26 cellular contexts compared by ENCODE assay signal in genomic region chr15:56977232-56977631, GRCh38. TPM values are rescaled to one million over a fixed set of nuclear protein-coding genes. Genes with fewer than 3 reads are reported as not detected.
DNase-seq lines count a peak whose midpoint lies in the region; ATAC-seq and TF ChIP-seq lines count a peak whose summit lies in the region.
"Had no signal": no experiment of that assay in that cellular context is flagged by ENCODE, and none has a peak within 500 bp of the region (broad histone marks: within the 10 kb centered on the region; RNA-seq: fewer than 3 reads in every experiment).

No MANE protein-coding gene starts in this region.

- H3K27me3 Mint-ChIP-seq in activated T-cell treated with anti-CD3 and anti-CD28 coated beads, Interleukin-2, amount 50 U/mL, for 72 hours (ENCODE audit: low read depth): no peaks in the 10 kb centered on the region
- no peaks in the 10 kb centered on the region for H3K27me3 Mint-ChIP-seq in activated T-cell treated with anti-CD3 and anti-CD28 coated beads, Interleukin-2, amount 50 U/mL, for 4 hours (ENCODE audit: low read depth)
- peaks cover 3% of the 10 kb centered on the region for H3K27me3 Mint-ChIP-seq in neural progenitor cell (ENCODE audit: insufficient read depth, low read depth)
- H3K27me3 Mint-ChIP-seq: CD4-positive, CD25-positive, alpha-beta regulatory T cell had no signal

- H3K9me3 Mint-ChIP-seq in activated T-cell treated with anti-CD3 and anti-CD28 coated beads, Interleukin-2, amount 50 U/mL, for 72 hours: peaks cover 0 to 1% of the 10 kb centered on the region in 2 donors
- no peaks in the 10 kb centered on the region for H3K9me3 Mint-ChIP-seq in activated T-cell treated with anti-CD3 and anti-CD28 coated beads, Interleukin-2, amount 50 U/mL, for 4 hours
- no peaks in the 10 kb centered on the region for H3K9me3 Mint-ChIP-seq in neural progenitor cell
- H3K9me3 Mint-ChIP-seq: HFFc6 had no signal

- CTCF ChIA-PET in A673 (lab: Charles Lee) (no interaction called here), Panc1 (lab: Charles Lee) (interaction anchor here (0.7 kb wide), 1 partner anchor 295 kb away, joined by 4 read pairs; no protein-coding TSS in a partner anchor)

- H3K27me3 ChIP-seq in A673 (replicated peaks; ENCODE audit: insufficient read depth, low read depth, low read length, poor library complexity) (no peaks in the 10 kb centered on the region), Panc1 (ENCODE audit: control insufficient read depth, insufficient read depth, low read length) (no peaks in the 10 kb centered on the region), neural progenitor cell (no peaks in the 10 kb centered on the region)
- H3K27me3 ChIP-seq: BLaER1, MG63 had no signal

- H3K27ac Mint-ChIP-seq in activated T-cell treated with anti-CD3 and anti-CD28 coated beads, Interleukin-2, amount 50 U/mL, for 72 hours: peak overlapping the region; percentile 68
- H3K27ac Mint-ChIP-seq in neural progenitor cell: peak overlapping the region; percentile 78
- H3K27ac Mint-ChIP-seq: CD4-positive, CD25-positive, alpha-beta regulatory T cell; HFFc6 had no signal

- BruUV-seq in A673 (replicated peaks; lab: Mats Ljungman, UMichigan) (no TSS peak), Panc1 (replicated peaks; lab: Mats Ljungman, UMichigan) (no TSS peak)

- POLR2A ChIA-PET in A673 (lab: Charles Lee; ENCODE audit: low non-redundant PET): no interaction called here
- POLR2A ChIA-PET in Panc1 (lab: Charles Lee): no interaction called here

- no peak overlapping the region for H3K4me3 ChIP-seq in A673 (ENCODE audit: low read depth, low read length, poor library complexity, severe bottlenecking)
- H3K4me3 ChIP-seq in Panc1 (ENCODE audit: low read depth in 2 of 2, low read length in 2 of 2): no peak overlapping the region
- H3K4me3 ChIP-seq in neural progenitor cell: no peak overlapping the region
- H3K4me3 ChIP-seq: BLaER1, GM23248, HAP-1, MG63 had no signal

- H3K36me3 Mint-ChIP-seq in activated T-cell treated with anti-CD3 and anti-CD28 coated beads, Interleukin-2, amount 50 U/mL, for 72 hours (ENCODE audit: insufficient read depth in 2 of 2): peaks cover 0 to 2% of the 10 kb centered on the region in 2 donors
- no peaks in the 10 kb centered on the region for H3K36me3 Mint-ChIP-seq in activated T-cell treated with anti-CD3 and anti-CD28 coated beads, Interleukin-2, amount 50 U/mL, for 4 hours (ENCODE audit: insufficient read depth)
- H3K36me3 Mint-ChIP-seq in neural progenitor cell: peaks cover 6% of the 10 kb centered on the region

- H3K27ac ChIP-seq in A673 (ENCODE audit: low read depth, low read length, poor library complexity, severe bottlenecking) (peak overlapping the region; percentile 16), Panc1 (ENCODE audit: low read length) (peak overlapping the region; percentile 1; the same call in 1 of the 2 replicates), neural progenitor cell (no peak overlapping the region), caudate nucleus (ENCODE audit: low read depth, low read length) (no peak overlapping the region)
- H3K27ac ChIP-seq: 22Rv1, BLaER1, GM23248 had no signal

- H3K4me1 Mint-ChIP-seq in activated T-cell treated with anti-CD3 and anti-CD28 coated beads, Interleukin-2, amount 50 U/mL, for 72 hours (ENCODE audit: low read depth): peaks cover 35% of the 10 kb centered on the region
- peaks cover 50% of the 10 kb centered on the region for H3K4me1 Mint-ChIP-seq in activated T-cell treated with anti-CD3 and anti-CD28 coated beads, Interleukin-2, amount 50 U/mL, for 4 hours (ENCODE audit: low read depth)
- peaks cover 3% of the 10 kb centered on the region for H3K4me1 Mint-ChIP-seq in neural progenitor cell

- H3K36me3 ChIP-seq in A673 (ENCODE audit: insufficient read depth, low read length, poor library complexity, severe bottlenecking) (no peaks in the 10 kb centered on the region), Panc1 (ENCODE audit: control insufficient read depth, insufficient read depth, low read length) (no peaks in the 10 kb centered on the region), neural progenitor cell (no peaks in the 10 kb centered on the region)
- H3K36me3 ChIP-seq: HAP-1, MG63 had no signal

- H3K4me1 ChIP-seq in A673 (ENCODE audit: insufficient read depth, low read length, poor library complexity, severe bottlenecking): peaks cover 73% of the 10 kb centered on the region
- peaks cover 57% of the 10 kb centered on the region for H3K4me1 ChIP-seq in Panc1 (ENCODE audit: control insufficient read depth, insufficient read depth, low read length)
- H3K4me1 ChIP-seq in neural progenitor cell: peaks cover 6% of the 10 kb centered on the region

- H3K4me2 ChIP-seq in neural progenitor cell: no peak overlapping the region
- H3K4me2 ChIP-seq: BLaER1 had no signal

- DNase-seq in activated T-cell treated with anti-CD3 and anti-CD28 coated beads, Interleukin-2, amount 50 U/mL, for 72 hours: no peak
- no peak for DNase-seq in activated T-cell treated with anti-CD3 and anti-CD28 coated beads, Interleukin-2, amount 50 U/mL, for 4 hours
- no peak for DNase-seq in A673 (ENCODE audit: low spot score)
- no peak for DNase-seq in Panc1 (ENCODE audit: low read depth, low spot score)
- no peak for DNase-seq in neural progenitor cell (ENCODE audit: low spot score)
- DNase-seq in caudate nucleus (lab: John Stamatoyannopoulos, UW): no peak
- DNase-seq: CD4-positive, CD25-positive, alpha-beta regulatory T cell; GM23248; HFFc6; IMR-90; KG1; MG63; NCI-H1105 treated with DMSO at 0.1 percent for 48 hours; NCI-H146; NCI-H1930; NCI-H2107; NCI-H446 treated with DMSO at 0.1 percent for 48 hours; NCI-H526; NCI-H82; NK-92 treated with Interleukin-12 subunit alpha and Interleukin-12 subunit beta, amount 100 ng/mL, for 24 hours; PC-3; SHP77 had no signal

- H3K9me3 ChIP-seq in A673 (ENCODE audit: low read depth, low read length, poor library complexity, severe bottlenecking): no peaks in the 10 kb centered on the region
- no peaks in the 10 kb centered on the region for H3K9me3 ChIP-seq in Panc1 (ENCODE audit: control insufficient read depth, insufficient read depth, low read depth, low read length)
- H3K9me3 ChIP-seq in neural progenitor cell (ENCODE audit: low read depth): no peaks in the 10 kb centered on the region
- H3K9me3 ChIP-seq: BLaER1, HAP-1, MG63 had no signal

- in situ Hi-C loops in Panc1 (cut with HindIII; ENCODE audit: low pct_unique_long_range_greater_than_20kb, low sequenced_read_pairs): no loop called here

- no peak overlapping the region for H2AFZ ChIP-seq in neural progenitor cell (replicated peaks)
- H2AFZ ChIP-seq: GM23248 had no signal

- H4K20me1 ChIP-seq in neural progenitor cell (ENCODE audit: low read depth): peaks cover 86% of the 10 kb centered on the region

- TF ChIP-seq CTCF in A673 (conservative IDR thresholded peaks at IDR 0.05; ENCODE audit: low read depth, low read length) (no peak), Panc1 (IDR thresholded peaks at IDR 0.05) (no peak), neural progenitor cell (IDR thresholded peaks at IDR 0.05) (no peak)

- ATAC-seq in activated T-cell treated with anti-CD3 and anti-CD28 coated beads, Interleukin-2, amount 50 U/mL, for 72 hours (replicated peaks in 1 of 2): no peak
- ATAC-seq in activated T-cell treated with anti-CD3 and anti-CD28 coated beads, Interleukin-2, amount 50 U/mL, for 4 hours: no peak
- ATAC-seq in Panc1 (no peak), HG03457 (IDR thresholded peaks at IDR 0.05; ENCODE audit: unreplicated experiment) (no peak)
- ATAC-seq: PC-3 had no signal

- no peak overlapping the region for H3K4me3 Mint-ChIP-seq in activated T-cell treated with anti-CD3 and anti-CD28 coated beads, Interleukin-2, amount 50 U/mL, for 72 hours
- H3K4me3 Mint-ChIP-seq in activated T-cell treated with anti-CD3 and anti-CD28 coated beads, Interleukin-2, amount 50 U/mL, for 4 hours: no peak overlapping the region
- no peak overlapping the region for H3K4me3 Mint-ChIP-seq in neural progenitor cell
- H3K4me3 Mint-ChIP-seq: CD4-positive, CD25-positive, alpha-beta regulatory T cell; HFFc6 had no signal

- no peaks in the 10 kb centered on the region for H3F3A ChIP-seq in neural progenitor cell (ENCODE audit: low read depth)

- peaks cover 100% of the 10 kb centered on the region for H3K79me2 ChIP-seq in neural progenitor cell (ENCODE audit: low read depth)

- no peak overlapping the region for H3K9ac ChIP-seq in neural progenitor cell
- H3K9ac ChIP-seq: BLaER1, GM23248 had no signal

- intact Hi-C loops in A673 (cut with micrococcal nuclease; ENCODE audit: unreplicated experiment) (no loop called here), Panc1 (cut with micrococcal nuclease; ENCODE audit: unreplicated experiment) (no loop called here)

RNA-seq across cellular contexts. Expression of gene TCF12, which starts 58.8 kb away (rescaled TPM):
- total RNA-seq in activated T-cell treated with anti-CD3 and anti-CD28 coated beads, Interleukin-2, amount 50 U/mL, for 72 hours: 100 to 1,000 TPM in 1 of 2 donors, 10 to 100 TPM in 1; 93.0 to 108 TPM
- total RNA-seq in activated T-cell treated with anti-CD3 and anti-CD28 coated beads, Interleukin-2, amount 50 U/mL, for 4 hours: 10 to 100 TPM; 49.3 to 71.3 (median 63.5) TPM
- total RNA-seq in A673 (2021) (331 and 351 TPM in 2 replicates), Panc1 (2021; ENCODE audit: unreplicated experiment) (102 TPM), neural progenitor cell (ENCODE audit: low replicate concordance) (130 and 149 TPM in 2 replicates)
- polyA plus RNA-seq in Panc1 (2012; ENCODE audit: insufficient read length): 52.1 TPM

Comparison
In these comparisons a context has a peak if more than half of its experiments do, and no peak if none do; other contexts are left out.
1. H3K27ac ChIP-seq: peak in A673 (single experiment) and Panc1 (single experiment); none in neural progenitor cell (single experiment) and caudate nucleus (single experiment).